ENCODE assay signal across 1 cellular context in genomic region chr2:69436937-69437750, GRCh38.
A peak's percentile ranks its signal among the peaks of the same experiment; 100 is the strongest.
TF ChIP-seq lines count a peak whose summit lies in the region.

NFU1 (minus strand) TSS chr2:69437435; CDS start chr2:69437422, 13 bp downstream.

TF ChIP-seq in GM12878, 131 proteins besides CTCF, POLR2A, EP300 and RAD21 (continued from another document and continues in another):
- TF ChIP-seq GABPA (IDR thresholded peaks at IDR 0.05; ENCODE audit: low read depth) (no peak), YBX1 (IDR thresholded peaks at IDR 0.05) (no peak), BRCA1 (IDR thresholded peaks at IDR 0.05; ENCODE audit: low read depth, low read length) (no peak), ATF3 (IDR thresholded peaks at IDR 0.05; ENCODE audit: borderline replicate concordance, extremely low read depth, low read depth, low read length) (no peak), PML (IDR thresholded peaks at IDR 0.05; ENCODE audit: low read length) (0 out of 2 replicates have a peak, but pooled peaks have one; percentile 75), BHLHE40 (IDR thresholded peaks at IDR 0.05; ENCODE audit: borderline replicate concordance in 1 of 2, low read depth in 2 of 2, low read length in 1 of 2) (peak; percentile 41 to 62; a peak in 3 of 4 replicates), NFXL1 (IDR thresholded peaks at IDR 0.05; ENCODE audit: borderline replicate concordance) (no peak), HDAC6 (IDR thresholded peaks at IDR 0.05; ENCODE audit: unreplicated experiment) (no peak), POU2F2 (IDR thresholded peaks at IDR 0.05; ENCODE audit: borderline replicate concordance, low read depth, low read length) (peak; percentile 57; the same call in 2 of the 3 replicates), HDGF (IDR thresholded peaks at IDR 0.05) (peak; percentile 73; the same call in 1 of the 2 replicates), E4F1 (IDR thresholded peaks at IDR 0.05; ENCODE audit: borderline replicate concordance, partially characterized antibody) (no peak), TCF7 (IDR thresholded peaks at IDR 0.05; ENCODE audit: borderline replicate concordance) (no peak), MXI1 (IDR thresholded peaks at IDR 0.05; ENCODE audit: low read depth, low read length) (peak; percentile 10; the same call in 1 of the 2 replicates), LARP7 (IDR thresholded peaks at IDR 0.05) (peak; percentile 86), CHD1 (IDR thresholded peaks at IDR 0.05; ENCODE audit: low read depth, low read length) (peak; percentile 73; the same call in 1 of the 2 replicates), NBN (IDR thresholded peaks at IDR 0.05) (peak; percentile 77), RUNX3 (IDR thresholded peaks at IDR 0.05; ENCODE audit: low read length) (peak; percentile 77), STAT3 (IDR thresholded peaks at IDR 0.05; ENCODE audit: low read depth, low read length) (no peak), SMAD1 (IDR thresholded peaks at IDR 0.05; ENCODE audit: low read depth, partially characterized antibody) (no peak), ZBTB4 (CRISPR knock-in tag; IDR thresholded peaks at IDR 0.05) (no peak), GATAD2B (conservative IDR thresholded peaks at IDR 0.05; ENCODE audit: low read depth) (peak; percentile 85; the same call in 1 of the 2 replicates), USF2 (IDR thresholded peaks at IDR 0.05; ENCODE audit: borderline replicate concordance, low read depth, low read length) (no peak), ETV6 (conservative IDR thresholded peaks at IDR 0.05 in 1 of 2, IDR thresholded peaks at IDR 0.05 in 1 of 2; ENCODE audit: borderline replicate concordance in 1 of 2, low read depth in 1 of 2) (no peak), FOXM1 (IDR thresholded peaks at IDR 0.05; ENCODE audit: low read depth, low read length) (0 out of 2 replicates have a peak, but pooled peaks have one; percentile 39), SIN3A (IDR thresholded peaks at IDR 0.05; ENCODE audit: low read depth, low read length) (peak; percentile 61; the same call in 1 of the 2 replicates), RBBP5 (conservative IDR thresholded peaks at IDR 0.05) (no peak), RB1 (IDR thresholded peaks at IDR 0.05; ENCODE audit: borderline replicate concordance) (peak; percentile 90; the same call in 1 of the 2 replicates), E2F8 (IDR thresholded peaks at IDR 0.05; ENCODE audit: low read depth, partially characterized antibody) (no peak), ASH2L (IDR thresholded peaks at IDR 0.05; ENCODE audit: borderline replicate concordance, low read depth) (no peak), IRF4 (IDR thresholded peaks at IDR 0.05; ENCODE audit: low read depth, low read length) (peak; percentile 46; the same call in 1 of the 2 replicates), NR2C1 (IDR thresholded peaks at IDR 0.05) (no peak), RAD51 (IDR thresholded peaks at IDR 0.05) (no peak), NKRF (conservative IDR thresholded peaks at IDR 0.05) (peak; percentile 69; the same call in 1 of the 2 replicates), ZSCAN29 (IDR thresholded peaks at IDR 0.05) (no peak), PAX8 (IDR thresholded peaks at IDR 0.05) (no peak), EGR1 (IDR thresholded peaks at IDR 0.05; ENCODE audit: borderline replicate concordance in 1 of 2, low read depth in 2 of 2, low read length in 2 of 2) (0 out of 3 replicates have a peak, but pooled peaks of 1 of the 2 experiments have one; percentile 3), KLF5 (IDR thresholded peaks at IDR 0.05; ENCODE audit: partially characterized antibody) (no peak), SUPT20H (IDR thresholded peaks at IDR 0.05; ENCODE audit: borderline replicate concordance, control insufficient read depth, low read depth, low read length) (no peak), ATF7 (IDR thresholded peaks at IDR 0.05; ENCODE audit: low read depth) (no peak; the same call in none of the 2 replicates), ATF2 (IDR thresholded peaks at IDR 0.05; ENCODE audit: low read length) (no peak), ZNF274 (IDR thresholded peaks at IDR 0.05; ENCODE audit: insufficient read depth, insufficient read length) (no peak), SMC3 (IDR thresholded peaks at IDR 0.05; ENCODE audit: borderline replicate concordance, low read length) (no peak; the same call in 1 of the 2 replicates), IKZF2 (IDR thresholded peaks at IDR 0.05) (peak; percentile 58 to 71), CREM (IDR thresholded peaks at IDR 0.05; ENCODE audit: low read depth) (peak; percentile 76; the same call in 1 of the 2 replicates), ZZZ3 (IDR thresholded peaks at IDR 0.05; ENCODE audit: control insufficient read depth, insufficient read length, low read depth) (no peak), SIX5 (IDR thresholded peaks at IDR 0.05; ENCODE audit: low read depth, low read length, severe bottlenecking) (no peak), SRF (IDR thresholded peaks at IDR 0.05; ENCODE audit: low read depth in 2 of 2, low read length in 2 of 2) (no peak), ZBTB11 (CRISPR knock-in tag; IDR thresholded peaks at IDR 0.05) (no peak), NRF1 (conservative IDR thresholded peaks at IDR 0.05; ENCODE audit: low read depth, low read length) (peak; percentile 60), ZNF24 (IDR thresholded peaks at IDR 0.05) (no peak)
